In genomic region chr9:33374634-33375237, GRCh38 we compare ENCODE assay signal across 9 cellular contexts. TPM values are rescaled to one million over a fixed set of nuclear protein-coding genes. Genes with fewer than 3 reads are reported as not detected.
DNase-seq lines count a peak whose midpoint lies in the region; ATAC-seq and TF ChIP-seq lines count a peak whose summit lies in the region.
"Had no signal": no experiment of that assay in that cellular context is flagged by ENCODE, and none has a peak within 500 bp of the region (broad histone marks: within the 10 kb centered on the region; RNA-seq: fewer than 3 reads in every experiment).

No MANE protein-coding gene starts in this region.

- H3K36me3 ChIP-seq in left lung: peaks cover 0 to 35% of the 10 kb centered on the region in 2 donors

- H3K4me1 ChIP-seq in left lung: peaks cover 0 to 18% of the 10 kb centered on the region in 2 donors

- no peak overlapping the region for H3K4me3 ChIP-seq in left lung
- H3K4me3 ChIP-seq: skin epidermis had no signal

- ATAC-seq in HG02798 (IDR thresholded peaks at IDR 0.05; ENCODE audit: poor library complexity, unreplicated experiment): peak; percentile 66
- ATAC-seq in left lung: peak; percentile 93
- ATAC-seq in GM18519 (IDR thresholded peaks at IDR 0.05; ENCODE audit: low FRiP score, unreplicated experiment): no peak

- no peaks in the 10 kb centered on the region for H3K27me3 ChIP-seq in left lung

- DNase-seq in ELR (ENCODE audit: low read depth) (peak; percentile 84), NCI-H345 treated with DMSO at 0.1 percent for 48 hours (lab: John Stamatoyannopoulos, UW; ENCODE audit: unreplicated experiment) (peak; percentile 2), dedifferentiated amniotic fluid mesenchymal stem cell (ENCODE audit: extremely low spot score) (peak; percentile 85), left lung (peak in 1 of 2 donors; percentile 77)
- peak; percentile 80 for DNase-seq in activated CD4-positive, alpha-beta T cell treated with anti-CD3 and anti-CD28 coated beads for 48 hours
- DNase-seq in stimulated activated CD4-positive, alpha-beta T cell treated with anti-CD3 and anti-CD28 coated beads, Interleukin-4, amount 100 ng/mL, for 24 hours: peak; percentile 72

- H3K27ac ChIP-seq in left lung: peak overlapping the region in 1 of 2 donors; percentile 46

- no peaks in the 10 kb centered on the region for H3K9me3 ChIP-seq in left lung

- peak; percentile 79 to 81 for TF ChIP-seq CTCF in left lung (IDR thresholded peaks at IDR 0.05)

- intact Hi-C loops in left lung (cut with DNase I): loop anchor here in 1 of 2 donors (10.0 kb wide), 1 partner anchor 80 kb away; no protein-coding TSS in a partner anchor

RNA-seq across cellular contexts. Expression of gene AQP7, which starts 27.6 kb away (rescaled TPM):
- total RNA-seq in left lung: 1 to 10 TPM; 1.5 to 8.3 TPM
